14 cellular contexts compared by ENCODE assay signal in the genomic region with DNA sequence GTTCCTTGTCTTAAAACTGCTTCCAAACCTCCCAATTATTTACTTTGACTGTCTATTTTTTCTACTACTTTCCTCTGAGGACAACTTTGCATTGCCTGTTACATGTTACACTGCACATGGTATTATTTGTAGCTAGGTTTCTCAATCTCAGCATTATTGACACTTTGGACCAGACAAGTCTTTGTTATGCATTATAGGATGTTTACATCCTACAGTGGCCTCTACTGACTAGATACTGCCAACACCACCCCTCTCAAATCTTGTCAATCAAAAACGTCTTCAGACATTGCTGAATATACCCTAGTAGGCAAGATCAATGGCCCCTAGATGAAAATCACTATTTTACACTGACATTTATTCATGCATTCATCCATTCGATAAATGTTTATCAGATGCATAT.
DNase-seq lines count a peak whose midpoint lies in the region; ATAC-seq and TF ChIP-seq lines count a peak whose summit lies in the region.
"Had no signal": no experiment of that assay in that cellular context is flagged by ENCODE, and none has a peak within 500 bp of the region (broad histone marks: within the 10 kb centered on the region; RNA-seq: fewer than 3 reads in every experiment).

No MANE protein-coding gene starts in this region.

- H3K27me3 ChIP-seq in trophoblast cell (ENCODE audit: insufficient read depth, low read length), result no peaks in the 10 kb centered on the region
- H3K27me3 ChIP-seq: body of pancreas, upper lobe of right lung had no signal

- DNase-seq in NCI-H2227 (lab: John Stamatoyannopoulos, UW; ENCODE audit: unreplicated experiment), result peak; percentile 23
- no peak for DNase-seq in cerebellar nuclear complex (lab: John Stamatoyannopoulos, UW)
- DNase-seq in trophoblast cell, result no peak
- DNase-seq: activated CD4-positive, alpha-beta T cell treated with anti-CD3 and anti-CD28 coated beads for 4 hours; body of pancreas; DMS79 treated with DMSO at 0.1 percent for 48 hours; nephron progenitor cell; upper lobe of right lung had no signal

- H2AK5ac ChIP-seq in trophoblast cell (ENCODE audit: low read length), result no peak overlapping the region

- ATAC-seq in GM18520 (IDR thresholded peaks at IDR 0.05; ENCODE audit: unreplicated experiment) (peak; percentile 41), HG02759 (IDR thresholded peaks at IDR 0.05; ENCODE audit: unreplicated experiment) (peak; percentile 69), HG03025 (IDR thresholded peaks at IDR 0.05; ENCODE audit: low FRiP score, unreplicated experiment) (no peak)
- no peak for ATAC-seq in activated CD4-positive, CD25-positive, alpha-beta regulatory T cell treated with anti-CD3 and anti-CD28 coated beads, Interleukin-2, amount 50 U/mL, for 24 hours
- ATAC-seq: activated T-helper 17 cell treated with anti-CD3 and anti-CD28 coated beads, Interleukin-2, amount 50 U/mL, for 72 hours; body of pancreas; upper lobe of right lung had no signal

- H3K79me1 ChIP-seq in trophoblast cell (ENCODE audit: low read length), result no peaks in the 10 kb centered on the region

- no peak overlapping the region for H4K12ac ChIP-seq in trophoblast cell (ENCODE audit: low read depth, low read length)

- H3K14ac ChIP-seq in trophoblast cell (ENCODE audit: low read length), result no peak overlapping the region

- H4K8ac ChIP-seq in trophoblast cell (ENCODE audit: low read depth, low read length), result no peak overlapping the region

- no peak overlapping the region for H3K4me2 ChIP-seq in trophoblast cell (ENCODE audit: low read length)

- H3K4me3 ChIP-seq in trophoblast cell (ENCODE audit: low read depth, low read length), result no peak overlapping the region
- H3K4me3 ChIP-seq: body of pancreas, upper lobe of right lung had no signal

- H3K9ac ChIP-seq in trophoblast cell (ENCODE audit: low read length), result no peak overlapping the region

- H4K91ac ChIP-seq in trophoblast cell (ENCODE audit: low read depth, low read length), result no peak overlapping the region

- TF ChIP-seq CTCF in 22Rv1 (IDR thresholded peaks at IDR 0.05), result peak; percentile 3; the same call in 1 of the 2 replicates

- H3K79me2 ChIP-seq in trophoblast cell (ENCODE audit: control insufficient read depth, insufficient read depth, low read length, poor library complexity), result no peaks in the 10 kb centered on the region

- H3K9me3 ChIP-seq in trophoblast cell (ENCODE audit: insufficient read depth, low read depth, low read length), result no peaks in the 10 kb centered on the region
- H3K9me3 ChIP-seq: body of pancreas, upper lobe of right lung had no signal

- no peak overlapping the region for H2BK120ac ChIP-seq in trophoblast cell (ENCODE audit: insufficient read depth, low read length, poor library complexity)

- no peak overlapping the region for H2AFZ ChIP-seq in trophoblast cell (ENCODE audit: insufficient read depth, low read length, poor library complexity)

- no peak overlapping the region for H3K23ac ChIP-seq in trophoblast cell (ENCODE audit: low read length)

- no peak overlapping the region for H3K27ac ChIP-seq in 22Rv1
- H3K27ac ChIP-seq in trophoblast cell (ENCODE audit: low read depth, low read length), result no peak overlapping the region
- H3K27ac ChIP-seq: upper lobe of right lung had no signal

- H3K36me3 ChIP-seq in trophoblast cell (ENCODE audit: control insufficient read depth in 1 of 2, insufficient read depth in 2 of 2, low read length in 2 of 2), result no peaks in the 10 kb centered on the region
- H3K36me3 ChIP-seq: upper lobe of right lung had no signal

- H3K4ac ChIP-seq in trophoblast cell (ENCODE audit: low read depth, low read length), result no peak overlapping the region

- H3K18ac ChIP-seq in trophoblast cell (ENCODE audit: low read length), result no peak overlapping the region

- H3K4me1 ChIP-seq in trophoblast cell (ENCODE audit: control insufficient read depth in 1 of 2, insufficient read depth in 2 of 2, low read length in 2 of 2), result no peaks in the 10 kb centered on the region
- H3K4me1 ChIP-seq: body of pancreas, upper lobe of right lung had no signal

- WGBS in trophoblast cell (ENCODE audit: extremely low coverage, insufficient coverage, insufficient read length), result no CpG with 5 or more reads among the region's 2 CpGs

- H2BK5ac ChIP-seq in trophoblast cell (ENCODE audit: low read depth, low read length, poor library complexity), result no peak overlapping the region

- H2BK12ac ChIP-seq in trophoblast cell (ENCODE audit: low read length), result no peak overlapping the region

Comparison
In these comparisons a context has a peak if more than half of its experiments do, and no peak if none do; other contexts are left out.
1. ATAC-seq: peak in GM18520 (single experiment) and HG02759 (single experiment); none in activated CD4-positive, CD25-positive, alpha-beta regulatory T cell treated with anti-CD3 and anti-CD28 coated beads, Interleukin-2, amount 50 U/mL, for 24 hours (0 of 2) and HG03025 (single experiment).